In genomic region chr20:34111712-34112599, GRCh38 we compare ENCODE assay signal across 8 cellular contexts. TPM values are rescaled to one million over a fixed set of nuclear protein-coding genes. Genes with fewer than 3 reads are reported as not detected.
DNase-seq lines count a peak whose midpoint lies in the region; ATAC-seq lines count a peak whose summit lies in the region.

TSS of gene EIF2S2 (minus strand) at chr20:34112243. CDS start at chr20:34112110, 133 bp downstream.

- DNase-seq in C1 segment of cervical spinal cord (lab: John Stamatoyannopoulos, UW) (peak; percentile 82 to 97 (median 94)), NCI-H748 treated with DMSO at 0.1 percent for 48 hours (lab: John Stamatoyannopoulos, UW) (peak; percentile 95), left lobe of liver (ENCODE audit: low spot score) (peak; percentile 97)
- peak; percentile 78 to 91 for DNase-seq in activated CD4-positive, alpha-beta T cell treated with anti-CD3 and anti-CD28 coated beads, Interleukin-2, amount 50 U/mL, for 24 hours (ENCODE audit: low read depth in 1 of 2, low spot score in 1 of 2)
- DNase-seq in stimulated activated CD4-positive, alpha-beta T cell treated with anti-CD3 and anti-CD28 coated beads, Interleukin-2, amount 100 ng/mL, for 4 hours (ENCODE audit: low read depth) = peak; percentile 93

- peaks cover 32% of the 10 kb centered on the region for H3K36me3 Mint-ChIP-seq in dendritic cell treated with granulocyte-macrophage colony-stimulating factor and Interleukin-4, amounts not matched to agents 40 ng/mL and 50 ng/mL, for 4 days (ENCODE audit: low read depth)

- peaks cover 40% of the 10 kb centered on the region for H3K4me1 Mint-ChIP-seq in dendritic cell treated with granulocyte-macrophage colony-stimulating factor and Interleukin-4, amounts not matched to agents 40 ng/mL and 50 ng/mL, for 4 days (ENCODE audit: low read depth)

- peak within 1 kb of the TSS; percentile 96 for H3K4me3 Mint-ChIP-seq in dendritic cell treated with granulocyte-macrophage colony-stimulating factor and Interleukin-4, amounts not matched to agents 40 ng/mL and 50 ng/mL, for 4 days

- H3K27ac Mint-ChIP-seq in dendritic cell treated with granulocyte-macrophage colony-stimulating factor and Interleukin-4, amounts not matched to agents 40 ng/mL and 50 ng/mL, for 4 days = peak within 1 kb of the TSS; percentile 91

- intact Hi-C loops in dendritic cell treated with granulocyte-macrophage colony-stimulating factor and Interleukin-4, amounts not matched to agents 40 ng/mL and 50 ng/mL, for 4 days (cut with micrococcal nuclease) = loop anchor here (1.0 to 5.0 kb wide), 2 partner anchors 120 to 300 kb away; partner anchors contain the start of gene RALY

- ATAC-seq in GM19372 (IDR thresholded peaks at IDR 0.05; ENCODE audit: low read depth, unreplicated experiment) = peak; percentile 89
- ATAC-seq in HG03558 (IDR thresholded peaks at IDR 0.05; ENCODE audit: extremely low read depth, unreplicated experiment) = peak; percentile 60
- ATAC-seq in left lobe of liver = peak; percentile 92

- H3K27me3 Mint-ChIP-seq in dendritic cell treated with granulocyte-macrophage colony-stimulating factor and Interleukin-4, amounts not matched to agents 40 ng/mL and 50 ng/mL, for 4 days = no peaks in the 10 kb centered on the region

- H3K9me3 Mint-ChIP-seq in dendritic cell treated with granulocyte-macrophage colony-stimulating factor and Interleukin-4, amounts not matched to agents 40 ng/mL and 50 ng/mL, for 4 days = no peaks in the 10 kb centered on the region

RNA-seq across cellular contexts. Expression of gene EIF2S2, which starts in this region (rescaled TPM):
- 20.2 TPM for total RNA-seq in left lobe of liver

Comparison
In these comparisons a context has a peak if more than half of its experiments do, and no peak if none do; other contexts are left out.
1. Peak in every context shown above with its lines: DNase-seq and ATAC-seq.